1 cellular context compared by ENCODE assay signal in the genomic region with DNA sequence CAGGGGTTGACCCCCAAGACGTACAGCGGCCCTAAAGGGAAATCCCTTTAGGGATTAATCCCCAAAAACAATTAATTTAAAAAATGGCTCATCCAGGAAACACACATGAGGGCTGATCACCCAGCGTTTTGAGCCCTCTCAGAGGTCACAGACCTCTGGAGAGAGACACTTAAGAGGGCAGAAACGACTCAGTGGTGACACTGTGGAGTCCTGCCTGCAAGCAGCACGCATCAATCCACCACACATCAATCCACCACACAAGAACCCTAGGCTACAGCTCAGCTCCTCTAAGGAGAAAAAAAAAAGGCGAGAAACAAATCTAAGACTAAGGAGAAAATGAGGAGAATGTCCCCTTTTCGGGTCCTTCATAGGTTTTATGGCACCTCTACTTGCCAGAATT.
TF ChIP-seq lines count a peak whose summit lies in the region.

No MANE protein-coding gene starts in this region.

TF ChIP-seq in GM12878, 131 proteins besides CTCF, POLR2A, EP300 and RAD21:
- TF ChIP-seq TBL1XR1 (IDR thresholded peaks at IDR 0.05; ENCODE audit: low read depth, low read length) (no peak), NRF1 (conservative IDR thresholded peaks at IDR 0.05; ENCODE audit: low read depth, low read length) (no peak)
TF ChIP-seq in GM12878: peak in this region for 0.
